In genomic region chr11:88507771-88508557, GRCh38 we compare ENCODE assay signal across 9 cellular contexts.
A peak's percentile ranks its signal among the peaks of the same experiment; 100 is the strongest.
DNase-seq lines count a peak whose midpoint lies in the region; ATAC-seq and TF ChIP-seq lines count a peak whose summit lies in the region.
"Had no signal": no experiment of that assay in that cellular context is flagged by ENCODE, and none has a peak within 500 bp of the region (broad histone marks: within the 10 kb centered on the region; RNA-seq: fewer than 3 reads in every experiment).

No MANE protein-coding gene starts in this region.

- H3K4me1 ChIP-seq in CD4-positive, alpha-beta memory T cell (ENCODE audit: insufficient read depth, low read length): peaks cover 12% of the 10 kb centered on the region
- H3K4me1 ChIP-seq in HUES6 (ENCODE audit: control insufficient read depth, insufficient read depth, low read length) (no peaks in the 10 kb centered on the region; the same call in 1 of the 2 replicates), endodermal cell (ENCODE audit: control insufficient read depth, insufficient read depth, low read length) (no peaks in the 10 kb centered on the region)

- peaks cover 35 to 38% of the 10 kb centered on the region in 2 donors for H3K27me3 Mint-ChIP-seq in CD4-positive, alpha-beta memory T cell
- H3K27me3 Mint-ChIP-seq in endodermal cell (ENCODE audit: insufficient read depth) (peaks cover 56% of the 10 kb centered on the region), neural crest cell (ENCODE audit: low read depth) (peaks cover 36% of the 10 kb centered on the region)

- no peak overlapping the region for H3K4me3 ChIP-seq in CD4-positive, alpha-beta memory T cell (ENCODE audit: low read length in 2 of 2)
- H3K4me3 ChIP-seq in HUES6 (ENCODE audit: low read depth, low read length) (peak overlapping the region; percentile 49), endodermal cell (ENCODE audit: low read length) (peak overlapping the region; percentile 66)

- WGBS in endodermal cell (ENCODE audit: insufficient coverage in 1 of 2, insufficient read length in 1 of 2), 2 experiments: 69 to 76% methylated on average over 14 to 19 of the region's 19 CpGs

- H3K4me1 Mint-ChIP-seq in CD4-positive, alpha-beta memory T cell: peaks cover 7 to 16% (median 12%) of the 10 kb centered on the region in 4 donors
- H3K4me1 Mint-ChIP-seq in endodermal cell (peaks cover 7% of the 10 kb centered on the region), neural crest cell (peaks cover 4% of the 10 kb centered on the region)

- H3K4me3 Mint-ChIP-seq in CD4-positive, alpha-beta memory T cell: peak overlapping the region; percentile 44 to 81 (median 74)
- H3K4me3 Mint-ChIP-seq in endodermal cell (peak overlapping the region; percentile 62), neural crest cell (peak overlapping the region; percentile 82)

- H3K9ac ChIP-seq in HUES6 (ENCODE audit: low read length) (no peak overlapping the region), endodermal cell (ENCODE audit: extremely low read depth, low read length, poor library complexity, severe bottlenecking) (no peak overlapping the region)

- H3K9me3 Mint-ChIP-seq in CD4-positive, alpha-beta memory T cell: no peaks in the 10 kb centered on the region
- H3K9me3 Mint-ChIP-seq in endodermal cell (no peaks in the 10 kb centered on the region), neural crest cell (no peaks in the 10 kb centered on the region)

- intact Hi-C loops in CD4-positive, alpha-beta memory T cell (cut with micrococcal nuclease): no loop called here

- H3K36me3 Mint-ChIP-seq in CD4-positive, alpha-beta memory T cell: no peaks in the 10 kb centered on the region
- H3K36me3 Mint-ChIP-seq in endodermal cell (ENCODE audit: low read depth): no peaks in the 10 kb centered on the region
- H3K36me3 Mint-ChIP-seq in neural crest cell (ENCODE audit: low read depth): peaks cover 3% of the 10 kb centered on the region

- H3K27ac Mint-ChIP-seq in CD4-positive, alpha-beta memory T cell: no peak overlapping the region
- H3K27ac Mint-ChIP-seq in endodermal cell: no peak overlapping the region
- no peak overlapping the region for H3K27ac Mint-ChIP-seq in neural crest cell (ENCODE audit: unreplicated experiment)
- H3K27ac Mint-ChIP-seq: IgD-negative memory B cell had no signal

- H3K27ac ChIP-seq in CD4-positive, alpha-beta memory T cell (ENCODE audit: low read depth, low read length): no peak overlapping the region
- H3K27ac ChIP-seq in HUES6 (ENCODE audit: low read depth, low read length): no peak overlapping the region
- H3K27ac ChIP-seq in endodermal cell (ENCODE audit: low read depth, low read length): no peak overlapping the region

- TF ChIP-seq CTCF in endodermal cell (conservative IDR thresholded peaks at IDR 0.05): no peak
- TF ChIP-seq CTCF in neural crest cell (conservative IDR thresholded peaks at IDR 0.05): no peak

- CTCF ChIA-PET in CD4-positive, alpha-beta memory T cell (lab: Charles Lee; ENCODE audit: partially characterized antibody): no interaction called here

- ATAC-seq in GM18520 (IDR thresholded peaks at IDR 0.05; ENCODE audit: unreplicated experiment): no peak

- no peaks in the 10 kb centered on the region for H3K9me3 ChIP-seq in CD4-positive, alpha-beta memory T cell (ENCODE audit: control insufficient read depth in 1 of 2, low read length in 2 of 2)
- no peaks in the 10 kb centered on the region for H3K9me3 ChIP-seq in HUES6 (ENCODE audit: control insufficient read depth, insufficient read depth, low read depth, low read length)
- H3K9me3 ChIP-seq in endodermal cell (ENCODE audit: control insufficient read depth, low read length): no peaks in the 10 kb centered on the region

- H3K36me3 ChIP-seq in CD4-positive, alpha-beta memory T cell (ENCODE audit: insufficient read depth, low read length): no peaks in the 10 kb centered on the region
- H3K36me3 ChIP-seq in HUES6 (ENCODE audit: control insufficient read depth, insufficient read depth, low read length): no peaks in the 10 kb centered on the region
- no peaks in the 10 kb centered on the region for H3K36me3 ChIP-seq in endodermal cell (ENCODE audit: control insufficient read depth, insufficient read depth, low read length)

- no peak for DNase-seq in CD4-positive, alpha-beta memory T cell
- no peak for DNase-seq in endodermal cell
- DNase-seq in neural crest cell (ENCODE audit: low read depth, low spot score): no peak
- no peak for DNase-seq in glomerular visceral epithelial cell (ENCODE audit: extremely low spot score)
- no peak for DNase-seq in NCI-H2227 (lab: John Stamatoyannopoulos, UW; ENCODE audit: unreplicated experiment)
- DNase-seq in NCI-H748 (lab: John Stamatoyannopoulos, UW; ENCODE audit: unreplicated experiment): no peak

- peaks cover 32% of the 10 kb centered on the region for H3K27me3 ChIP-seq in CD4-positive, alpha-beta memory T cell (ENCODE audit: insufficient read depth, low read length)
- H3K27me3 ChIP-seq in HUES6 (ENCODE audit: control insufficient read depth, insufficient read depth, low read length): peaks cover 32% of the 10 kb centered on the region
- H3K27me3 ChIP-seq in endodermal cell (ENCODE audit: control insufficient read depth, insufficient read depth, low read length, poor library complexity, severe bottlenecking): peaks cover 48% of the 10 kb centered on the region

- POLR2A ChIA-PET in CD4-positive, alpha-beta memory T cell (lab: Charles Lee; ENCODE audit: partially characterized antibody): no interaction called here

Comparison
In these comparisons a context has a peak if more than half of its experiments do, and no peak if none do; other contexts are left out.
1. H3K4me3 ChIP-seq: peak in HUES6 (single experiment) and endodermal cell (single experiment); none in CD4-positive, alpha-beta memory T cell (0 of 2).
2. Peak in every context shown above with its lines, with median percentiles within 50 percentile points of each other: H3K4me3 Mint-ChIP-seq.